In the genomic region with DNA sequence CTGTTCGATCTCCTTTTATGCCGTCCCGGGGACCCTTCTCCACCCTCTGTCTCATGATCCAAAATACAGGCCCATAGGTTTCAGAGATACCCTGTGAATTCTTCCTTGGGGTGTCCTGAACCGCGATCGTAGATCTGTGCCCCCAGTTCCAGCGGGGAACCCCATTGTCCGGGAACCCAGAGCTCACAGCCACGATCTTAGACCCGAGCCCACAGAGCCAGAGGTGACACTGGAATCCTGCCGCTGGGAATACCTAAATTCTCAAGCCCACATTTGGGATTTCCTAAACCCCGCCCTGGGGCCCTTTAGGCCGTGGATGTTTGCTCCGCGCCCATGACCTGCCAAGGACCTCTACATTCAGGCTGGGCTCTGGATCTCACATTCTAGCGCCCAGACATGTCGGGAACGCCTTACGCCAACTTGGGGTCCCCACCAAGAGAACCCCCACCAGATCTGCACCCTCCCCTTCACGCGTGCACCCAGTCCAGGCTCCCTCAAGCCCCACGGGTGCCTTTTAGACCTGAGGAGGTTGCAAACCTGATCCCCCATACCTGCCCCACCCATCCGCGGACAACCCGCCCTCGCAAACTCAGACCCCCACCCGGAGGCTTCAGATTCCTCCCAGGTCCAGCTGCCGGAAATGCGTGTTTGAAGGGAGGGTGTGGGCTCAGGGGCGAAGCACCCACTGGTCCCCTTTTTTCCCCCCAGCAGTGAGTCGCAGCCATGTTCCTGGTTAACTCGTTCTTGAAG, we compare ENCODE assay signal across 8 cellular contexts. TPM values are rescaled to one million over a fixed set of nuclear protein-coding genes. Genes with fewer than 3 reads are reported as not detected.
A peak's percentile ranks its signal among the peaks of the same experiment; 100 is the strongest.
DNase-seq lines count a peak whose midpoint lies in the region; ATAC-seq and TF ChIP-seq lines count a peak whose summit lies in the region.

No MANE protein-coding gene starts in this region.

- TF ChIP-seq CTCF in esophagus squamous epithelium (IDR thresholded peaks at IDR 0.05): no peak
- TF ChIP-seq CTCF in thoracic aorta (IDR thresholded peaks at IDR 0.05): no peak

- peak overlapping the region; percentile 92 to 99 (median 99) for H3K27ac ChIP-seq in esophagus squamous epithelium
- H3K27ac ChIP-seq in muscle layer of duodenum (ENCODE audit: low read length): peak overlapping the region; percentile 100
- H3K27ac ChIP-seq in thoracic aorta: peak overlapping the region; percentile 95 to 99

- intact Hi-C loops in esophagus squamous epithelium (cut with DNase I): no loop called here

- WGBS in esophagus squamous epithelium, 2 donors: 2% methylated on average over 10 of the region's 32 CpGs

- H3K4me1 ChIP-seq in esophagus squamous epithelium (peaks cover 26 to 56% (median 32%) of the 10 kb centered on the region in 3 donors), muscle layer of duodenum (ENCODE audit: control insufficient read depth in 1 of 2, insufficient read depth in 2 of 2, low read length in 2 of 2) (peaks cover 8 to 11% of the 10 kb centered on the region in 2 donors), thoracic aorta (ENCODE audit: control insufficient read depth in 1 of 2, low read depth in 2 of 2) (peaks cover 19 to 34% of the 10 kb centered on the region in 2 donors)

- H3K27me3 ChIP-seq in esophagus squamous epithelium: no peaks in the 10 kb centered on the region
- no peaks in the 10 kb centered on the region for H3K27me3 ChIP-seq in muscle layer of duodenum (ENCODE audit: low read depth, low read length)
- no peaks in the 10 kb centered on the region for H3K27me3 ChIP-seq in thoracic aorta (replicated peaks; ENCODE audit: insufficient read depth)

- TF ChIP-seq POLR2A in esophagus squamous epithelium (IDR thresholded peaks at IDR 0.05): no peak

- peak; percentile 8 for DNase-seq in GF-D8 (lab: John Stamatoyannopoulos, UW)
- DNase-seq in NCI-H526 (lab: John Stamatoyannopoulos, UW): peak; percentile 75 to 91
- peak; percentile 20 for DNase-seq in activated T-cell treated with anti-CD3 and anti-CD28 coated beads for 24 hours (ENCODE audit: low read depth)
- DNase-seq in esophagus squamous epithelium (lab: John Stamatoyannopoulos, UW): no peak
- DNase-seq in thoracic aorta (ENCODE audit: low spot score): no peak
- DNase-seq in NCI-H1048 (lab: John Stamatoyannopoulos, UW): no peak

- H3K9me3 ChIP-seq in esophagus squamous epithelium (no peaks in the 10 kb centered on the region), muscle layer of duodenum (ENCODE audit: control insufficient read depth in 1 of 2, low read length in 2 of 2) (no peaks in the 10 kb centered on the region), thoracic aorta (no peaks in the 10 kb centered on the region)

- peaks cover 9 to 41% (median 24%) of the 10 kb centered on the region in 3 donors for H3K36me3 ChIP-seq in esophagus squamous epithelium
- peaks cover 17 to 30% of the 10 kb centered on the region in 2 donors for H3K36me3 ChIP-seq in muscle layer of duodenum (ENCODE audit: control insufficient read depth in 1 of 2, insufficient read depth in 2 of 2, low read length in 2 of 2)
- peaks cover 27% of the 10 kb centered on the region for H3K36me3 ChIP-seq in thoracic aorta

- ATAC-seq in HG02840 (IDR thresholded peaks at IDR 0.05; ENCODE audit: low FRiP score, unreplicated experiment) (peak; percentile 19), thoracic aorta (ENCODE audit: insufficient number of reproducible peaks, low FRiP score, low read depth) (no peak)

- H3K4me3 ChIP-seq in esophagus squamous epithelium: peak overlapping the region; percentile 68 to 88 (median 82)
- peak overlapping the region; percentile 83 to 100 for H3K4me3 ChIP-seq in muscle layer of duodenum (ENCODE audit: low read depth in 1 of 2, low read length in 2 of 2)
- H3K4me3 ChIP-seq in thoracic aorta: peak overlapping the region; percentile 84

RNA-seq across cellular contexts. Expression of a gene that starts 0.6 kb away (rescaled TPM):
- total RNA-seq in esophagus squamous epithelium (100 to 1,000 TPM; 211 to 284 (median 266) TPM), thoracic aorta (100 to 1,000 TPM; 161 to 220 TPM)

RNA-seq across cellular contexts. Expression of a gene that starts 11.8 kb away (rescaled TPM):
- total RNA-seq in esophagus squamous epithelium (10 to 100 TPM in 1 of 4 donors, 1 to 10 TPM in 3; 2.0 to 15.8 (median 3.1) TPM), thoracic aorta (10 to 100 TPM in 1 of 2 donors, 1 to 10 TPM in 1; 6.3 to 41.0 TPM)

RNA-seq across cellular contexts. Expression of a gene that starts 25.2 kb away (rescaled TPM):
- total RNA-seq in esophagus squamous epithelium: 100 to 1,000 TPM in 3 of 4 donors, 10 to 100 TPM in 1; 97.9 to 157 (median 117) TPM
- 100 to 1,000 TPM; 158 to 260 TPM for total RNA-seq in thoracic aorta

RNA-seq across cellular contexts. Expression of a gene that starts 25.8 kb away (rescaled TPM):
- 10 to 100 TPM; 41.7 to 58.0 (median 47.6) TPM for total RNA-seq in esophagus squamous epithelium
- total RNA-seq in thoracic aorta: 10 to 100 TPM; 22.1 to 32.6 TPM

RNA-seq across cellular contexts. Expression of a gene that starts 29.5 kb away (rescaled TPM):
- total RNA-seq in esophagus squamous epithelium (not detected), thoracic aorta (not detected)

Comparison
In these comparisons a context has a peak if more than half of its experiments do, and no peak if none do; other contexts are left out.
1. DNase-seq: peak in GF-D8 (single experiment), NCI-H526 (2 of 2) and activated T-cell treated with anti-CD3 and anti-CD28 coated beads for 24 hours (single experiment); none in esophagus squamous epithelium (single experiment), thoracic aorta (single experiment) and NCI-H1048 (single experiment).
2. Peak in every context shown above with its lines, with median percentiles within 50 percentile points of each other: H3K27ac ChIP-seq and H3K4me3 ChIP-seq.